Comparison of ENCODE assay signal across 13 cellular contexts in genomic region chr9:137478613-137479314, GRCh38. TPM values are rescaled to one million over a fixed set of nuclear protein-coding genes. Genes with fewer than 3 reads are reported as not detected.
DNase-seq lines count a peak whose midpoint lies in the region; ATAC-seq and TF ChIP-seq lines count a peak whose summit lies in the region.
"Had no signal": no experiment of that assay in that cellular context is flagged by ENCODE, and none has a peak within 500 bp of the region (broad histone marks: within the 10 kb centered on the region; RNA-seq: fewer than 3 reads in every experiment).

No MANE protein-coding gene starts in this region.

- POLR2A ChIA-PET in Caco-2 (lab: Charles Lee), result no interaction called here
- POLR2A ChIA-PET in activated CD8-positive, alpha-beta T cell treated with anti-CD3 and anti-CD28 coated beads for 36 hours (lab: Charles Lee), result no interaction called here

- H3K4me3 ChIP-seq in osteoblast (ENCODE audit: insufficient read depth, low read length) (no peak overlapping the region), Caco-2 (ENCODE audit: low read depth, low read length) (no peak overlapping the region)
- H3K4me3 ChIP-seq: thoracic aorta had no signal

- H3K27me3 ChIP-seq in osteoblast (ENCODE audit: insufficient read depth, low read length) (no peaks in the 10 kb centered on the region), Caco-2 (replicated peaks; ENCODE audit: control insufficient read depth, insufficient read depth, low read length) (no peaks in the 10 kb centered on the region)

- H3K36me3 Mint-ChIP-seq in Caco-2 (ENCODE audit: insufficient read depth, unreplicated experiment), result peaks cover 4% of the 10 kb centered on the region
- peaks cover 11% of the 10 kb centered on the region for H3K36me3 Mint-ChIP-seq in activated CD8-positive, alpha-beta T cell treated with anti-CD3 and anti-CD28 coated beads for 36 hours (ENCODE audit: low read depth)

- no peaks in the 10 kb centered on the region for H3K79me2 ChIP-seq in osteoblast (ENCODE audit: insufficient read depth, low read length)

- no peak overlapping the region for H3K4me2 ChIP-seq in osteoblast (ENCODE audit: insufficient read depth, low read length)

- intact Hi-C loops in Caco-2 (cut with micrococcal nuclease; ENCODE audit: unreplicated experiment), result no loop called here
- intact Hi-C loops in activated CD8-positive, alpha-beta T cell treated with anti-CD3 and anti-CD28 coated beads for 36 hours (cut with micrococcal nuclease), result no loop called here

- no peak overlapping the region for H3K27ac ChIP-seq in osteoblast (ENCODE audit: low read depth, low read length)
- H3K27ac ChIP-seq: thoracic aorta had no signal

- H3K4me1 ChIP-seq in osteoblast (ENCODE audit: insufficient read depth, low read length), result peaks cover 8% of the 10 kb centered on the region
- peaks cover 11% of the 10 kb centered on the region; the same call in 1 of the 2 replicates for H3K4me1 ChIP-seq in Caco-2

- H4K20me1 ChIP-seq in osteoblast (ENCODE audit: insufficient read depth, low read length), result no peaks in the 10 kb centered on the region

- no peak overlapping the region for H3K27ac Mint-ChIP-seq in Caco-2 (ENCODE audit: unreplicated experiment)
- H3K27ac Mint-ChIP-seq in activated CD8-positive, alpha-beta T cell treated with anti-CD3 and anti-CD28 coated beads for 36 hours, result no peak overlapping the region
- H3K27ac Mint-ChIP-seq: CD4-positive, CD25-positive, alpha-beta regulatory T cell had no signal

- H3K4me3 Mint-ChIP-seq in Caco-2 (ENCODE audit: unreplicated experiment), result no peak overlapping the region
- H3K4me3 Mint-ChIP-seq in activated CD8-positive, alpha-beta T cell treated with anti-CD3 and anti-CD28 coated beads for 36 hours, result no peak overlapping the region
- H3K4me3 Mint-ChIP-seq: CD4-positive, CD25-positive, alpha-beta regulatory T cell had no signal

- DNase-seq in EH (ENCODE audit: low read depth) (peak; percentile 41), NCI-H2171 (lab: John Stamatoyannopoulos, UW) (peak; percentile 18), osteoblast (ENCODE audit: insufficient read length, low spot score, missing footprints) (peak; percentile 58), Caco-2 (no peak), NCI-H2081 treated with DMSO at 0.1 percent for 48 hours (lab: John Stamatoyannopoulos, UW) (no peak), GM03348 (ENCODE audit: low spot score) (no peak)
- DNase-seq in activated CD8-positive, alpha-beta T cell treated with anti-CD3 and anti-CD28 coated beads for 36 hours, result no peak
- DNase-seq: activated CD4-positive, alpha-beta T cell treated with anti-CD3 and anti-CD28 coated beads for 48 hours; activated gamma-delta T cell; CD4-positive, CD25-positive, alpha-beta regulatory T cell had no signal

- no TSS peak for BruUV-seq in Caco-2 (replicated peaks; lab: Mats Ljungman, UMichigan)

- ATAC-seq in esophagus mucosa, result peak; percentile 14
- no peak for ATAC-seq in activated CD8-positive, alpha-beta T cell treated with anti-CD3 and anti-CD28 coated beads for 36 hours

- peaks cover 7% of the 10 kb centered on the region for H3K4me1 Mint-ChIP-seq in Caco-2 (ENCODE audit: low read depth, unreplicated experiment)
- peaks cover 7% of the 10 kb centered on the region for H3K4me1 Mint-ChIP-seq in activated CD8-positive, alpha-beta T cell treated with anti-CD3 and anti-CD28 coated beads for 36 hours (ENCODE audit: low read depth)

- H3K36me3 ChIP-seq in osteoblast (ENCODE audit: insufficient read depth, low read length) (no peaks in the 10 kb centered on the region), Caco-2 (ENCODE audit: control insufficient read depth, insufficient read depth, low read length) (no peaks in the 10 kb centered on the region)
- H3K36me3 ChIP-seq: thoracic aorta had no signal

- TF ChIP-seq CTCF in osteoblast (IDR thresholded peaks at IDR 0.05; ENCODE audit: extremely low read depth, low read depth, low read length) (no peak), Caco-2 (IDR thresholded peaks at IDR 0.05; ENCODE audit: insufficient read depth in 1 of 2, low read depth in 1 of 2, low read length in 1 of 2, severe bottlenecking in 1 of 2, unreplicated experiment in 1 of 2) (no peak)
- TF ChIP-seq CTCF in activated CD8-positive, alpha-beta T cell treated with anti-CD3 and anti-CD28 coated beads for 36 hours (IDR thresholded peaks at IDR 0.05), result no peak

- peaks cover 24% of the 10 kb centered on the region for H3K9me3 Mint-ChIP-seq in Caco-2 (ENCODE audit: unreplicated experiment)
- peaks cover 15% of the 10 kb centered on the region for H3K9me3 Mint-ChIP-seq in activated CD8-positive, alpha-beta T cell treated with anti-CD3 and anti-CD28 coated beads for 36 hours

- CTCF ChIA-PET in Caco-2 (lab: Charles Lee), result no interaction called here
- CTCF ChIA-PET in activated CD8-positive, alpha-beta T cell treated with anti-CD3 and anti-CD28 coated beads for 36 hours (lab: Charles Lee), result no interaction called here

- H2AFZ ChIP-seq in osteoblast (ENCODE audit: low read length), result peak overlapping the region; percentile 47

- H3K27me3 Mint-ChIP-seq in Caco-2 (ENCODE audit: insufficient read depth, unreplicated experiment), result no peaks in the 10 kb centered on the region
- no peaks in the 10 kb centered on the region for H3K27me3 Mint-ChIP-seq in activated CD8-positive, alpha-beta T cell treated with anti-CD3 and anti-CD28 coated beads for 36 hours

- peaks cover 3% of the 10 kb centered on the region for H3K9me3 ChIP-seq in osteoblast (ENCODE audit: low read depth, low read length)
- H3K9me3 ChIP-seq in Caco-2, result peaks cover 15% of the 10 kb centered on the region

RNA-seq across cellular contexts. Expression of gene NSMF, which starts 19.6 kb away (rescaled TPM):
- total RNA-seq in esophagus mucosa (13.9 TPM), osteoblast (19.2 and 22.4 TPM in 2 replicates), Caco-2 (2022) (65.5 and 67.6 TPM in 2 replicates)
- total RNA-seq in activated CD8-positive, alpha-beta T cell treated with anti-CD3 and anti-CD28 coated beads for 36 hours, result 100 to 1,000 TPM; 112 to 116 TPM

RNA-seq across cellular contexts. Expression of gene ENTPD8, which starts 37.6 kb away (rescaled TPM):
- total RNA-seq in esophagus mucosa (not detected), osteoblast (not detected in 2 replicates), Caco-2 (2022) (8.5 and 8.6 TPM in 2 replicates)
- total RNA-seq in activated CD8-positive, alpha-beta T cell treated with anti-CD3 and anti-CD28 coated beads for 36 hours, result not detected
- total RNA-seq: CD4-positive, CD25-positive, alpha-beta regulatory T cell; skeletal muscle tissue; thoracic aorta had no signal

RNA-seq across cellular contexts. Expression of gene NOXA1, which starts 55.6 kb away (rescaled TPM):
- total RNA-seq in esophagus mucosa (5.5 TPM), osteoblast (0.36 and 0.88 TPM in 2 replicates), Caco-2 (2022) (7.3 and 8.6 TPM in 2 replicates)
- total RNA-seq in activated CD8-positive, alpha-beta T cell treated with anti-CD3 and anti-CD28 coated beads for 36 hours, result under 1 TPM; 0.72 to 0.95 TPM

RNA-seq across cellular contexts. Expression of gene EXD3, which starts 55.8 kb away (rescaled TPM):
- 8.1 TPM for total RNA-seq in esophagus mucosa
- total RNA-seq in osteoblast, result 7.6 and 10.0 TPM in 2 replicates
- 10.9 and 11.2 TPM in 2 replicates for total RNA-seq in Caco-2 (2022)
- total RNA-seq in activated CD8-positive, alpha-beta T cell treated with anti-CD3 and anti-CD28 coated beads for 36 hours, result 1 to 10 TPM; 8.1 to 9.0 TPM

Comparison
In these comparisons a context has a peak if more than half of its experiments do, and no peak if none do; other contexts are left out.
1. DNase-seq: peak in EH (single experiment), NCI-H2171 (single experiment) and osteoblast (single experiment); none in Caco-2 (0 of 2), NCI-H2081 treated with DMSO at 0.1 percent for 48 hours (single experiment), GM03348 (single experiment) and activated CD8-positive, alpha-beta T cell treated with anti-CD3 and anti-CD28 coated beads for 36 hours (single experiment).